8 cellular contexts compared by ENCODE assay signal in the genomic region with DNA sequence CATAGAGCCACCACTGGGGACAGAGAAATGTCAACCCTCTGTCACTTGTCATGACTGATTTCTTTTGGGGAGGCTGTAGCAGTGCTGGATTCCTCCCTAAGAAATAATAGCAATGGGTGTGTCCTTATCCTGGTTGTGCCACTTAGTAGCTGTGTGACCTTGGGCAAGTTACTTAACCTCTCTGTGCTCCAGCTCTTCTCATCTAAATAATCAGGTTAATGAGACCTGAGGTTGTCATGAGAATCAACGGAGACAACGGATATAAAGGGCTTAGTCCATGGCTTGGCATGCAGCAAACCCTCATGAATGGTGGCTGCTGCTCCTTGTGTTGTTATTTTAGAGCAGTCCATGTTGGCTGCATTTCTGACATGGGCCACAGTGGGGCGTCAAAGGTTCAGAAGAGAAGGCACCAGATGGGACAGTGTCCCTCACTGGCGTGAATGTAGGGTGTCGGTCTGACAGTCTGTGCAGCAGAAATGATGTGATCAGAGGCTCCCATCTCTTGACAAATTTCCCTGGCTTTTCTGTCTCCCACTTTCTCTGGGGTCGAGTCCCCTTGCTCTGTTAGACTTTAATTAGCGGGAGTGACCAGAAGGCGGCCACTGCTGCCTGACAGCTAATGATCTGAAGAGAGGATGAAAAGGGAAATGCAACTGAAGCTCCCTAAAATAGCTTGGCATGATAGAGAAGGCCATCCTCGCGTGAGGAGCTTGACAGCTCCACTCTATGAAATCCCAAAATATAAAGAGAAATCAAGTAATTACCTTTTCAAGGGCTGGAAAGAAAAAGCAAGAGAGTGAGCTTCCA.
DNase-seq lines count a peak whose midpoint lies in the region; ATAC-seq and TF ChIP-seq lines count a peak whose summit lies in the region.

No MANE protein-coding gene starts in this region.

- TF ChIP-seq EP300 in tibial nerve (IDR thresholded peaks at IDR 0.05), result no peak

- peaks cover 4% of the 10 kb centered on the region for H3K27me3 Mint-ChIP-seq in activated CD4-positive, alpha-beta T cell treated with anti-CD3 and anti-CD28 coated beads, Interleukin-2, amount 10 ng/mL, durations not matched to agents 24 days and 14 days

- ATAC-seq in GM21447 (IDR thresholded peaks at IDR 0.05; ENCODE audit: unreplicated experiment) (peak; percentile 85), left lobe of liver (peak; percentile 90)

- H3K36me3 ChIP-seq in tibial nerve, result no peaks in the 10 kb centered on the region

- TF ChIP-seq CTCF in HL-60 (IDR thresholded peaks at IDR 0.05; ENCODE audit: insufficient read depth, low read length), result peak; percentile 45
- TF ChIP-seq CTCF in tibial nerve (IDR thresholded peaks at IDR 0.05), result peak; percentile 15 to 50 (median 38)

- no peak for TF ChIP-seq POLR2A in tibial nerve (IDR thresholded peaks at IDR 0.05)

- 4 to 6% methylated on average over 10 of the region's 10 CpGs for WGBS in tibial nerve, 2 donors

- H3K27ac Mint-ChIP-seq in activated CD4-positive, alpha-beta T cell treated with anti-CD3 and anti-CD28 coated beads, Interleukin-2, amount 10 ng/mL, durations not matched to agents 24 days and 14 days, result no peak overlapping the region

- H3K9me3 Mint-ChIP-seq in activated CD4-positive, alpha-beta T cell treated with anti-CD3 and anti-CD28 coated beads, Interleukin-2, amount 10 ng/mL, durations not matched to agents 24 days and 14 days, result no peaks in the 10 kb centered on the region

- intact Hi-C loops in activated CD4-positive, alpha-beta T cell treated with anti-CD3 and anti-CD28 coated beads, Interleukin-2, amount 10 ng/mL, durations not matched to agents 24 days and 14 days (cut with micrococcal nuclease), result no loop called here

- no peaks in the 10 kb centered on the region for H3K4me1 Mint-ChIP-seq in activated CD4-positive, alpha-beta T cell treated with anti-CD3 and anti-CD28 coated beads, Interleukin-2, amount 10 ng/mL, durations not matched to agents 24 days and 14 days

- peaks cover 0 to 5% (median 0%) of the 10 kb centered on the region in 4 donors for H3K4me1 ChIP-seq in tibial nerve

- DNase-seq in activated CD4-positive, alpha-beta T cell treated with anti-CD3 and anti-CD28 coated beads, Interleukin-2, amount 10 ng/mL, durations not matched to agents 24 days and 14 days, result peak; percentile 69
- no peak for DNase-seq in activated CD4-positive, alpha-beta T cell treated with anti-CD3 and anti-CD28 coated beads, Interleukin-2, amount 50 U/mL, for 4 hours
- DNase-seq in HL-60 (ENCODE audit: low read depth in 1 of 2, low spot score in 1 of 2), result peak in 1 of 2 experiments; percentile 42
- DNase-seq in OCI-M1 (lab: John Stamatoyannopoulos, UW), result peak; percentile 67
- peak; percentile 90 for DNase-seq in cerebellar cortex (ENCODE audit: low spot score)
- DNase-seq in left lobe of liver (ENCODE audit: low spot score), result peak; percentile 55
- DNase-seq in tibial nerve (ENCODE audit: low spot score in 2 of 2), result peak; percentile 57 to 81

- H3K9me3 ChIP-seq in tibial nerve, result no peaks in the 10 kb centered on the region

- H3K4me3 ChIP-seq in HL-60 (replicated peaks; ENCODE audit: insufficient read depth, low read length) (no peak overlapping the region), tibial nerve (no peak overlapping the region)

- H3K4me3 Mint-ChIP-seq in activated CD4-positive, alpha-beta T cell treated with anti-CD3 and anti-CD28 coated beads, Interleukin-2, amount 10 ng/mL, durations not matched to agents 24 days and 14 days, result no peak overlapping the region

- no peaks in the 10 kb centered on the region for H3K27me3 ChIP-seq in HL-60 (ENCODE audit: insufficient read depth, poor library complexity, severe bottlenecking)
- H3K27me3 ChIP-seq in tibial nerve, result no peaks in the 10 kb centered on the region

- H3K27ac ChIP-seq in HL-60 (replicated peaks), result no peak overlapping the region
- H3K27ac ChIP-seq in tibial nerve, result no peak overlapping the region

- no peaks in the 10 kb centered on the region for H3K36me3 Mint-ChIP-seq in activated CD4-positive, alpha-beta T cell treated with anti-CD3 and anti-CD28 coated beads, Interleukin-2, amount 10 ng/mL, durations not matched to agents 24 days and 14 days (ENCODE audit: low read depth)

Comparison
In these comparisons a context has a peak if more than half of its experiments do, and no peak if none do; other contexts are left out.
1. DNase-seq: peak in activated CD4-positive, alpha-beta T cell treated with anti-CD3 and anti-CD28 coated beads, Interleukin-2, amount 10 ng/mL, durations not matched to agents 24 days and 14 days (single experiment), OCI-M1 (single experiment), cerebellar cortex (single experiment), left lobe of liver (single experiment) and tibial nerve (2 of 2); none in activated CD4-positive, alpha-beta T cell treated with anti-CD3 and anti-CD28 coated beads, Interleukin-2, amount 50 U/mL, for 4 hours (0 of 2).